In genomic region chr6:147244832-147245231, GRCh38 we compare ENCODE assay signal across 29 cellular contexts.
"Had no signal": no experiment of that assay in that cellular context is flagged by ENCODE, and none has a peak within 500 bp of the region (broad histone marks: within the 10 kb centered on the region; RNA-seq: fewer than 3 reads in every experiment).

No MANE protein-coding gene starts in this region.

- H3K4me3 Mint-ChIP-seq: activated CD8-positive, alpha-beta T cell treated with anti-CD3 and anti-CD28 coated beads for 36 hours; activated naive CD4-positive, alpha-beta T cell treated with anti-CD3 and anti-CD28 coated beads for 36 hours; activated naive CD4-positive, alpha-beta T cell treated with anti-CD3 and anti-CD28 coated beads, Interleukin-2, amount 50 U/mL, for 24 hours; activated naive CD8-positive, alpha-beta T cell treated with anti-CD3 and anti-CD28 coated beads for 36 hours; activated naive CD8-positive, alpha-beta T cell treated with anti-CD3 and anti-CD28 coated beads, Interleukin-2, amount 50 U/mL, for 24 hours; activated T-helper 1 cell treated with anti-CD3 and anti-CD28 coated beads, Interleukin-12 subunit alpha, Interleukin-12 subunit beta, Interleukin-2, Interleukin-4 antibody, amounts not matched to agents 30 ng/mL and 10 ng/mL and 1 ng/mL, durations not matched to agents 14 hours and 24 hours and 36 hours; effector memory CD8-positive, alpha-beta T cell; T-helper 17 cell had no signal

- H3K27ac Mint-ChIP-seq: activated CD8-positive, alpha-beta T cell treated with anti-CD3 and anti-CD28 coated beads for 36 hours; activated naive CD4-positive, alpha-beta T cell treated with anti-CD3 and anti-CD28 coated beads for 36 hours; activated naive CD4-positive, alpha-beta T cell treated with anti-CD3 and anti-CD28 coated beads, Interleukin-2, amount 50 U/mL, for 24 hours; activated naive CD8-positive, alpha-beta T cell treated with anti-CD3 and anti-CD28 coated beads for 36 hours; activated naive CD8-positive, alpha-beta T cell treated with anti-CD3 and anti-CD28 coated beads, Interleukin-2, amount 50 U/mL, for 24 hours; activated T-helper 1 cell treated with anti-CD3 and anti-CD28 coated beads, Interleukin-12 subunit alpha, Interleukin-12 subunit beta, Interleukin-2, Interleukin-4 antibody, amounts not matched to agents 30 ng/mL and 10 ng/mL and 1 ng/mL, durations not matched to agents 14 hours and 24 hours and 36 hours; activated T-helper 2 cell treated with anti-CD3 and anti-CD28 coated beads, Interferon-gamma antibody, Interleukin-2, Interleukin-4, amounts not matched to agents 10 μg/mL and 5 μg/mL and 100 μg/mL, durations not matched to agents 14 hours and 24 hours and 36 hours; effector memory CD8-positive, alpha-beta T cell; T-helper 17 cell had no signal

- H3K4me1 ChIP-seq: ascending aorta, foreskin keratinocyte had no signal

- H3K27me3 ChIP-seq: ascending aorta, brain microvascular endothelial cell, esophagus muscularis mucosa, foreskin keratinocyte, gastrocnemius medialis, heart right ventricle had no signal

- H3K27me3 Mint-ChIP-seq: activated CD8-positive, alpha-beta T cell treated with anti-CD3 and anti-CD28 coated beads for 36 hours; activated naive CD4-positive, alpha-beta T cell treated with anti-CD3 and anti-CD28 coated beads, Interleukin-2, amount 50 U/mL, for 24 hours; activated naive CD8-positive, alpha-beta T cell treated with anti-CD3 and anti-CD28 coated beads for 36 hours; activated naive CD8-positive, alpha-beta T cell treated with anti-CD3 and anti-CD28 coated beads, Interleukin-2, amount 50 U/mL, for 24 hours; effector memory CD8-positive, alpha-beta T cell; T-helper 17 cell had no signal

- H3K36me3 ChIP-seq: gastrocnemius medialis had no signal

- H3K9me3 Mint-ChIP-seq: activated naive CD4-positive, alpha-beta T cell treated with anti-CD3 and anti-CD28 coated beads for 36 hours; activated naive CD4-positive, alpha-beta T cell treated with anti-CD3 and anti-CD28 coated beads, Interleukin-2, amount 50 U/mL, for 24 hours; activated naive CD8-positive, alpha-beta T cell treated with anti-CD3 and anti-CD28 coated beads for 36 hours; effector memory CD8-positive, alpha-beta T cell had no signal

- H3K4me1 Mint-ChIP-seq: activated naive CD4-positive, alpha-beta T cell treated with anti-CD3 and anti-CD28 coated beads, Interleukin-2, amount 50 U/mL, for 24 hours had no signal

- H3K27ac ChIP-seq: ascending aorta, brain microvascular endothelial cell, esophagus muscularis mucosa, foreskin keratinocyte, gastrocnemius medialis, heart right ventricle had no signal

- H3K9me3 ChIP-seq: ascending aorta, esophagus muscularis mucosa, gastrocnemius medialis, heart right ventricle had no signal

- H3K4me3 ChIP-seq: ascending aorta, esophagus muscularis mucosa, gastrocnemius medialis, heart right ventricle had no signal

- DNase-seq: activated CD4-positive, alpha-beta T cell treated with anti-CD3 and anti-CD28 coated beads for 1 hour; activated CD4-positive, alpha-beta T cell treated with anti-CD3 and anti-CD28 coated beads for 4 hours; activated CD4-positive, alpha-beta T cell treated with anti-CD3 and anti-CD28 coated beads, Interleukin-2, amount 50 U/mL, for 1 hour; activated CD4-positive, alpha-beta T cell treated with anti-CD3 and anti-CD28 coated beads, Interleukin-2, amount 50 U/mL, for 48 hours; activated CD8-positive, alpha-beta memory T cell treated with anti-CD3 and anti-CD28 coated beads for 24 hours; activated CD8-positive, alpha-beta T cell treated with anti-CD3 and anti-CD28 coated beads for 36 hours; activated effector memory CD4-positive, alpha-beta T cell treated with anti-CD3 and anti-CD28 coated beads, Interleukin-2, amount 50 U/mL, for 16 hours; activated naive CD4-positive, alpha-beta T cell treated with anti-CD3 and anti-CD28 coated beads for 36 hours; activated naive CD8-positive, alpha-beta T cell treated with anti-CD3 and anti-CD28 coated beads for 36 hours; activated naive CD8-positive, alpha-beta T cell treated with anti-CD3 and anti-CD28 coated beads, Interleukin-2, amount 50 U/mL, for 24 hours; activated T-cell treated with anti-CD3 and anti-CD28 coated beads, Interleukin-2, amount 50 U/mL, for 48 hours; brain microvascular endothelial cell; central memory CD4-positive, alpha-beta T cell; cortex of kidney; dermis blood vessel endothelial cell; effector CD4-positive, alpha-beta T cell; effector memory CD8-positive, alpha-beta T cell; erythroblast; foreskin keratinocyte; gastrocnemius medialis; glutamatergic neuron; heart right ventricle; T-helper 1 cell; T-helper 17 cell had no signal
